8 cellular contexts compared by ENCODE assay signal in genomic region chr3:98612587-98612986, GRCh38. TPM values are rescaled to one million over a fixed set of nuclear protein-coding genes. Genes with fewer than 3 reads are reported as not detected.
DNase-seq lines count a peak whose midpoint lies in the region; ATAC-seq, FAIRE-seq and TF ChIP-seq lines count a peak whose summit lies in the region.

No MANE protein-coding gene starts in this region.

- DNase-seq in A673 (ENCODE audit: low spot score) (peak; percentile 23), K562 (ENCODE audit: extremely low read depth in 1 of 4, low spot score in 3 of 4) (peak in 1 of 4 experiments; percentile 17), NCI-H2107 (lab: John Stamatoyannopoulos, UW) (no peak), SK-N-SH (no peak)
- no peak for DNase-seq in activated CD4-positive, CD25-positive, alpha-beta regulatory T cell treated with anti-CD3 and anti-CD28 coated beads, Interleukin-2, amount 50 U/mL, for 72 hours
- DNase-seq in CD8-positive, alpha-beta memory T cell, result no peak

- H3K27ac Mint-ChIP-seq in CD8-positive, alpha-beta memory T cell, result no peak overlapping the region

- no peaks in the 10 kb centered on the region for H3K4me1 Mint-ChIP-seq in CD8-positive, alpha-beta memory T cell

- H3K36me3 Mint-ChIP-seq in CD8-positive, alpha-beta memory T cell, result peaks cover 0 to 4% (median 0%) of the 10 kb centered on the region in 3 donors

- no peak for TF ChIP-seq POLR2A in K562 (conservative IDR thresholded peaks at IDR 0.05)

- peaks cover 7 to 19% (median 9%) of the 10 kb centered on the region in 5 donors for H3K9me3 Mint-ChIP-seq in CD8-positive, alpha-beta memory T cell

- in situ Hi-C loops in K562 (cut with MboI), result no loop called here

- ATAC-seq in GM18909 (IDR thresholded peaks at IDR 0.05; ENCODE audit: poor library complexity, unreplicated experiment), result peak; percentile 55
- ATAC-seq in HG03139 (IDR thresholded peaks at IDR 0.05; ENCODE audit: unreplicated experiment), result peak; percentile 34
- peak; percentile 70 for ATAC-seq in K562

- no peaks in the 10 kb centered on the region for H3F3A ChIP-seq in SK-N-SH (replicated peaks; ENCODE audit: insufficient read depth)

- H3K9me2 ChIP-seq in SK-N-SH, result no peaks in the 10 kb centered on the region

- H3K36me3 ChIP-seq in A673 (ENCODE audit: insufficient read depth, low read length, poor library complexity, severe bottlenecking), result no peaks in the 10 kb centered on the region
- H3K36me3 ChIP-seq in K562 (ENCODE audit: control insufficient read depth, insufficient read depth, low read length), result no peaks in the 10 kb centered on the region
- no peaks in the 10 kb centered on the region for H3K36me3 ChIP-seq in CD8-positive, alpha-beta memory T cell (ENCODE audit: insufficient read depth, low read length)
- H3K36me3 ChIP-seq in SK-N-SH (replicated peaks in 1 of 2; ENCODE audit: control insufficient read depth in 1 of 2, insufficient read depth in 2 of 2, low read length in 1 of 2), result no peaks in the 10 kb centered on the region

- peaks cover 6 to 23% of the 10 kb centered on the region in 2 donors for H3K27me3 Mint-ChIP-seq in CD8-positive, alpha-beta memory T cell

- no peak overlapping the region for H3K4me2 ChIP-seq in K562 (ENCODE audit: insufficient read depth, low read length)
- H3K4me2 ChIP-seq in SK-N-SH, result no peak overlapping the region

- H3K4me1 ChIP-seq in A673 (ENCODE audit: insufficient read depth, low read length, poor library complexity, severe bottlenecking), result no peaks in the 10 kb centered on the region
- H3K4me1 ChIP-seq in K562 (replicated peaks in 1 of 2; ENCODE audit: control insufficient read depth in 2 of 2, insufficient read depth in 2 of 2, low read length in 2 of 2), result no peaks in the 10 kb centered on the region
- no peaks in the 10 kb centered on the region for H3K4me1 ChIP-seq in CD8-positive, alpha-beta memory T cell (ENCODE audit: insufficient read depth, low read length)
- H3K4me1 ChIP-seq in SK-N-SH (ENCODE audit: control insufficient read depth in 1 of 2, insufficient read depth in 2 of 2, low read depth in 1 of 2, low read length in 1 of 2), result peaks cover 0 to 3% of the 10 kb centered on the region in 2 experiments; a peak in 1 of 4 replicates

- peak overlapping the region; percentile 72; the same call in 1 of the 2 replicates for H2AFZ ChIP-seq in K562 (ENCODE audit: low read depth, low read length)
- no peak overlapping the region for H2AFZ ChIP-seq in SK-N-SH (ENCODE audit: low read depth)

- H3K9me1 ChIP-seq in K562 (ENCODE audit: control insufficient read depth, insufficient read depth, low read length), result no peaks in the 10 kb centered on the region

- no peaks in the 10 kb centered on the region for H3K27me3 ChIP-seq in A673 (replicated peaks; ENCODE audit: insufficient read depth, low read depth, low read length, poor library complexity)
- H3K27me3 ChIP-seq in K562 (ENCODE audit: control insufficient read depth in 2 of 2, insufficient read depth in 2 of 2, low read length in 2 of 2), result no peaks in the 10 kb centered on the region
- no peaks in the 10 kb centered on the region for H3K27me3 ChIP-seq in CD8-positive, alpha-beta memory T cell (ENCODE audit: insufficient read depth, low read length, poor library complexity, severe bottlenecking)
- no peaks in the 10 kb centered on the region for H3K27me3 ChIP-seq in SK-N-SH (ENCODE audit: insufficient read depth)

- POLR2A ChIA-PET in A673 (lab: Charles Lee; ENCODE audit: low non-redundant PET), result no interaction called here
- POLR2A ChIA-PET in K562 (lab: Yijun Ruan, JAX), result no interaction called here
- POLR2A ChIA-PET in CD8-positive, alpha-beta memory T cell (lab: Charles Lee), result no interaction called here
- POLR2A ChIA-PET in SK-N-SH (lab: Yijun Ruan, JAX), result no interaction called here

- H3K9ac ChIP-seq in K562 (ENCODE audit: insufficient read depth in 1 of 2, low read depth in 2 of 2, low read length in 2 of 2), result no peak overlapping the region
- no peak overlapping the region for H3K9ac ChIP-seq in SK-N-SH

- H3K4me3 Mint-ChIP-seq in CD8-positive, alpha-beta memory T cell, result no peak overlapping the region

- 11% methylated on average over 5 of the region's 5 CpGs for WGBS in K562 (ENCODE audit: insufficient coverage, low coverage, missing lambda C conversion rate)
- 82% methylated on average over 3 of the region's 5 CpGs for WGBS in SK-N-SH (ENCODE audit: low lambda C conversion rate)

- H3K9me3 ChIP-seq in A673 (ENCODE audit: low read depth, low read length, poor library complexity, severe bottlenecking), result no peaks in the 10 kb centered on the region
- H3K9me3 ChIP-seq in K562 (replicated peaks; ENCODE audit: control insufficient read depth, insufficient read depth, low read depth, low read length), result no peaks in the 10 kb centered on the region
- no peaks in the 10 kb centered on the region for H3K9me3 ChIP-seq in CD8-positive, alpha-beta memory T cell (ENCODE audit: low read length)
- no peaks in the 10 kb centered on the region for H3K9me3 ChIP-seq in SK-N-SH

- H3K27ac ChIP-seq in A673 (ENCODE audit: low read depth, low read length, poor library complexity, severe bottlenecking) (no peak overlapping the region), K562 (ENCODE audit: extremely low read depth, low read depth, low read length) (no peak overlapping the region), SK-N-SH (ENCODE audit: low read depth in 2 of 2, low read length in 1 of 2) (no peak overlapping the region)
- H3K27ac ChIP-seq in CD8-positive, alpha-beta memory T cell (ENCODE audit: low read depth, low read length), result no peak overlapping the region

- intact Hi-C loops in A673 (cut with micrococcal nuclease; ENCODE audit: unreplicated experiment), result no loop called here
- intact Hi-C loops in K562 (cut with micrococcal nuclease), result no loop called here

- H3K4me3 ChIP-seq in A673 (ENCODE audit: low read depth, low read length, poor library complexity, severe bottlenecking) (no peak overlapping the region), K562 (no peak overlapping the region), SK-N-SH (ENCODE audit: low read depth in 2 of 2, low read length in 1 of 2) (no peak overlapping the region)
- H3K4me3 ChIP-seq in CD8-positive, alpha-beta memory T cell (ENCODE audit: low read length), result no peak overlapping the region

- H3K79me2 ChIP-seq in K562 (ENCODE audit: control insufficient read depth, insufficient read depth, low read length) (no peaks in the 10 kb centered on the region), SK-N-SH (ENCODE audit: insufficient read depth) (no peaks in the 10 kb centered on the region)

- BruUV-seq in A673 (replicated peaks; lab: Mats Ljungman, UMichigan), result no TSS peak
- BruUV-seq in K562 (replicated peaks; lab: Mats Ljungman, UMichigan), result no TSS peak

- peak; percentile 11 for FAIRE-seq in K562 (lab: Jason Lieb, UNC)

- TF ChIP-seq EP300 in K562 (IDR thresholded peaks at IDR 0.05; ENCODE audit: low read length) (no peak), SK-N-SH (IDR thresholded peaks at IDR 0.05; ENCODE audit: borderline replicate concordance in 1 of 2, low read depth in 1 of 2, low read length in 1 of 2) (no peak)

- TF ChIP-seq CTCF in A673 (conservative IDR thresholded peaks at IDR 0.05; ENCODE audit: low read depth, low read length) (peak; percentile 39; the same call in 1 of the 2 replicates), K562 (IDR thresholded peaks at IDR 0.05 in 2 of 3, conservative IDR thresholded peaks at IDR 0.05 in 1 of 3; ENCODE audit: insufficient read depth in 2 of 3, low read depth in 1 of 3, low read length in 3 of 3) (no peak), SK-N-SH (IDR thresholded peaks at IDR 0.05) (no peak; the same call in 1 of the 2 replicates)

- TF ChIP-seq RAD21 in K562 (CRISPR knock-in tag; conservative IDR thresholded peaks at IDR 0.05 in 1 of 2, IDR thresholded peaks at IDR 0.05 in 1 of 2), result no peak
- no peak for TF ChIP-seq RAD21 in SK-N-SH (IDR thresholded peaks at IDR 0.05; ENCODE audit: low read length)

- H4K20me1 ChIP-seq in K562 (replicated peaks; ENCODE audit: control insufficient read depth, insufficient read depth, low read length) (no peaks in the 10 kb centered on the region), SK-N-SH (ENCODE audit: insufficient read depth) (no peaks in the 10 kb centered on the region)

- CTCF ChIA-PET in A673 (lab: Charles Lee) (no interaction called here), K562 (lab: Yijun Ruan, JAX; ENCODE audit: low intra/inter-chr PET ratio) (no interaction called here), SK-N-SH (lab: Yijun Ruan, JAX) (interaction anchor here (1.1 to 2.6 kb wide), 5 partner anchors 11 to 381 kb away, joined by 3 to 21 read pairs (median 4); no protein-coding TSS in a partner anchor)
- CTCF ChIA-PET in CD8-positive, alpha-beta memory T cell (lab: Charles Lee), result interaction anchor here (1.6 kb wide), 1 partner anchor 10 kb away, joined by 5 read pairs; no protein-coding TSS in a partner anchor

TF ChIP-seq in K562, 482 proteins besides CTCF, POLR2A, EP300 and RAD21 (continues in another document):
- TF ChIP-seq SRSF9 (IDR thresholded peaks at IDR 0.05; ENCODE audit: borderline replicate concordance, low read depth, low read length), result no peak

TF ChIP-seq in SK-N-SH, 30 proteins besides CTCF, POLR2A, EP300 and RAD21 (continues in another document):
- no peak for TF ChIP-seq FOXJ3 (CRISPR knock-in tag; IDR thresholded peaks at IDR 0.05)

RNA-seq across cellular contexts. Expression of gene CPOX, which starts 19.2 kb away (rescaled TPM):
- total RNA-seq in A673 (2021) (25.8 and 27.7 TPM in 2 replicates), K562 (2014; rRNA removed) (42.4 and 43.8 TPM in 2 replicates), K562 (2014; rRNA removed; fragmentation: Illumina TruSeq; extraction: Trizol) (24.8 and 28.4 TPM in 2 replicates), K562 (2015; rRNA removed; fragmentation: Illumina TruSeq; extraction: Trizol) (17.7 and 18.9 TPM in 2 replicates), K562 (2021) (28.4 and 31.4 TPM in 2 replicates)
- total RNA-seq in K562 (2011; cell fraction: chromatin; rRNA removed; ENCODE audit: low replicate concordance), result 66.8 and 112 TPM in 2 replicates
- total RNA-seq in K562 (2011; cell fraction: nucleolus; rRNA removed), result 37.4 and 46.7 TPM in 2 replicates
- total RNA-seq in K562 (2011; cell fraction: nucleoplasm; rRNA removed), result 59.3 and 65.6 TPM in 2 replicates
- polyA plus RNA-seq in K562 (2011; rRNA removed) (76.7 and 82.1 TPM in 2 replicates), K562 (2014; fragmentation: Illumina TruSeq; extraction: Trizol) (20.7 and 25.7 TPM in 2 replicates), K562 (2014; fragmentation: Nextera tagmentation; extraction: Ambion mirVana) (10 to 100 TPM; 14.6 to 17.4 TPM), K562 (2014; rRNA removed) (23.0 and 28.6 TPM in 2 replicates), SK-N-SH (2012; rRNA removed) (36.7 and 37.2 TPM in 2 replicates)
- polyA plus RNA-seq in K562 (2011; cell fraction: cytosol; rRNA removed), result 46.4 and 49.0 TPM in 2 replicates
- polyA plus RNA-seq in K562 (2011; cell fraction: nucleus; rRNA removed), result 122 and 125 TPM in 2 replicates
- 31.4 and 34.0 TPM in 2 replicates for polyA plus RNA-seq in K562 (2012)
- 54.0 and 58.4 TPM in 2 replicates for polyA minus RNA-seq in K562 (2011; rRNA and poly(A)+ RNA removed)
- polyA minus RNA-seq in K562 (2011; cell fraction: cytosol; rRNA and poly(A)+ RNA removed), result 27.6 and 36.0 TPM in 2 replicates
- 38.9 and 49.3 TPM in 2 replicates for polyA minus RNA-seq in K562 (2011; cell fraction: nucleus; rRNA and poly(A)+ RNA removed)
- 10 to 100 TPM; 76.3 to 79.9 TPM for total RNA-seq in CD8-positive, alpha-beta memory T cell
- polyA plus RNA-seq in CD8-positive, alpha-beta memory T cell, result 6.4 TPM
- polyA plus RNA-seq in SK-N-SH (2012; cell fraction: cytosol; rRNA removed), result 30.1 and 30.5 TPM in 2 replicates
- polyA plus RNA-seq in SK-N-SH (2012; cell fraction: nucleus; rRNA removed), result 66.4 and 110 TPM in 2 replicates

Comparison
In these comparisons a context has a peak if more than half of its experiments do, and no peak if none do; other contexts are left out.
1. CTCF ChIA-PET loops: an anchor here in CD8-positive, alpha-beta memory T cell (1.6 kb wide) and SK-N-SH (1.1 to 2.6 kb wide); none called in A673 and K562.